Comparison of ENCODE assay signal across 12 cellular contexts in genomic region chr21:38988211-38989096, GRCh38.
DNase-seq lines count a peak whose midpoint lies in the region; ATAC-seq and TF ChIP-seq lines count a peak whose summit lies in the region.
"Had no signal": no experiment of that assay in that cellular context is flagged by ENCODE, and none has a peak within 500 bp of the region (broad histone marks: within the 10 kb centered on the region; RNA-seq: fewer than 3 reads in every experiment).

No MANE protein-coding gene starts in this region.

- peaks cover 38% of the 10 kb centered on the region for H3K4me1 ChIP-seq in foreskin keratinocyte
- peaks cover 95% of the 10 kb centered on the region for H3K4me1 ChIP-seq in suprapubic skin

- TF ChIP-seq POLR2A in suprapubic skin (IDR thresholded peaks at IDR 0.05) = no peak

- no peak for TF ChIP-seq CTCF in foreskin keratinocyte (conservative IDR thresholded peaks at IDR 0.05)
- TF ChIP-seq CTCF in suprapubic skin (IDR thresholded peaks at IDR 0.05) = no peak

- no peak for TF ChIP-seq EP300 in suprapubic skin (IDR thresholded peaks at IDR 0.05)

- H3K27me3 ChIP-seq in foreskin keratinocyte (no peaks in the 10 kb centered on the region), suprapubic skin (no peaks in the 10 kb centered on the region)
- H3K27me3 ChIP-seq: thyroid gland had no signal

- H3K4me3 ChIP-seq in suprapubic skin = no peak overlapping the region
- H3K4me3 ChIP-seq: skin epidermis, thyroid gland had no signal

- ATAC-seq in foreskin keratinocyte (no peak), HG02884 (IDR thresholded peaks at IDR 0.05; ENCODE audit: unreplicated experiment) (no peak)

- DNase-seq in DMS79 treated with DMSO at 0.1 percent for 48 hours (lab: John Stamatoyannopoulos, UW) (peak; percentile 59), DMS79 (lab: John Stamatoyannopoulos, UW) (no peak), NCI-H69 (lab: John Stamatoyannopoulos, UW) (peak; percentile 56), foreskin keratinocyte (no peak), suprapubic skin (ENCODE audit: low spot score in 2 of 2) (peak in 1 of 2 donors; percentile 70), RKO (ENCODE audit: low spot score) (no peak), ACHN (no peak)
- DNase-seq: activated CD4-positive, alpha-beta T cell treated with anti-CD3 and anti-CD28 coated beads, Interleukin-2, amount 50 U/mL, for 1 hour; foreskin melanocyte had no signal

- H3K9me3 ChIP-seq in suprapubic skin = no peaks in the 10 kb centered on the region
- H3K9me3 ChIP-seq: thyroid gland had no signal

- in situ Hi-C loops in ACHN (cut with HindIII; ENCODE audit: low pct_ligation_motif_present, low pct_unique_long_range_greater_than_20kb, low sequenced_read_pairs) = no loop called here

- H3K36me3 ChIP-seq in suprapubic skin = no peaks in the 10 kb centered on the region
- H3K36me3 ChIP-seq: thyroid gland had no signal

- WGBS in suprapubic skin = 45% methylated on average over 16 of the region's 16 CpGs

- H3K27ac ChIP-seq in foreskin keratinocyte = peak overlapping the region; percentile 97
- peak overlapping the region; percentile 70 for H3K27ac ChIP-seq in suprapubic skin

Comparison
In these comparisons a context has a peak if more than half of its experiments do, and no peak if none do; other contexts are left out.
1. DNase-seq: peak in DMS79 treated with DMSO at 0.1 percent for 48 hours (single experiment) and NCI-H69 (single experiment); none in DMS79 (single experiment), foreskin keratinocyte (0 of 2), RKO (single experiment) and ACHN (single experiment).